ENCODE assay signal across 1 cellular context in the genomic region with DNA sequence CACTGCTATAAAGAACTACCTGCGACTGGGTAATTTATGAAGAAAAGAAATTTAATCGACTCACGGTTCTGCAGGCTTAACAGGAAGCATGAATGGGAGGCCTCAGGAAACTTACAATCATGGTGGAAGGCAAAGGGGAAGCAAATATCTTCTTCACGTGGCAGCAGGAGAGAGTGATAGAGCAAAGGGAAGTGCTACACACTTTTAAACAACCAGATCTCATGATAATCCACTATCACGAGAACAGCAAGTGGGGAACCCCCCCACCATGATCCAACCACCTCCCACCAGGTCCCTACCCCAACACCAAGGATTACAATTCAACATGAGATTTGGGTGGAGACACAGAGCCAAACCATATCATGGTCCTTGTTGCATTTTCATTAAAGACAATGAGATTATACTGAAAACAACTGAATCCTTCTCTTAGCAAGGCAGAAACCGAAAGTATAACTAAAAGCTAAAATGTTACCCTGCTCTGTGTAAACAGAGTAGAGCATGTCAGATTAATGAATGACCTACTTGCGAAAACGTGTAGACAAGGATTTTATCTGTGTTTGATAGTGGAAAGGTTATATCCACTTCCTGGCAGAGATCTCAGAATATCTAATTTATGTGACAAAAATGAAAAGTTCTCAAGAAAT.
A peak's percentile ranks its signal among the peaks of the same experiment; 100 is the strongest.
TF ChIP-seq lines count a peak whose summit lies in the region.

No MANE protein-coding gene starts in this region.

TF ChIP-seq in liver, 16 proteins besides CTCF, POLR2A, EP300 and RAD21 (continued from another document):
- TF ChIP-seq GABPA (IDR thresholded peaks at IDR 0.05 in 1 of 2, conservative IDR thresholded peaks at IDR 0.05 in 1 of 2) = no peak
- peak; percentile 99 for TF ChIP-seq FOXA2 (IDR thresholded peaks at IDR 0.05)
- peak; percentile 95 for TF ChIP-seq FOXA1 (IDR thresholded peaks at IDR 0.05)
- TF ChIP-seq NR2F2 (IDR thresholded peaks at IDR 0.05) = no peak
- peak; percentile 65 for TF ChIP-seq MAX (IDR thresholded peaks at IDR 0.05)
- peak; percentile 80 for TF ChIP-seq TAF1 (conservative IDR thresholded peaks at IDR 0.05)
- peak; percentile 88 for TF ChIP-seq ZBTB33 (IDR thresholded peaks at IDR 0.05)
- peak; percentile 48 to 56 for TF ChIP-seq HNF4A (conservative IDR thresholded peaks at IDR 0.05)
- TF ChIP-seq ATF3 (IDR thresholded peaks at IDR 0.05) = no peak
